In genomic region chr1:179709841-179710329, GRCh38 we compare ENCODE assay signal across 1 cellular context.
TF ChIP-seq lines count a peak whose summit lies in the region.

No MANE protein-coding gene starts in this region.

TF ChIP-seq in K562, 482 proteins besides CTCF, POLR2A, EP300 and RAD21 (continued from another document):
- peak; percentile 74 for TF ChIP-seq ZBTB40 (IDR thresholded peaks at IDR 0.05)
- no peak for TF ChIP-seq ZBTB40 (CRISPR knock-in tag; IDR thresholded peaks at IDR 0.05)
- TF ChIP-seq SOX6 (IDR thresholded peaks at IDR 0.05): no peak
TF ChIP-seq in K562: peak in this region for 1.
